16 cellular contexts compared by ENCODE assay signal in the genomic region with DNA sequence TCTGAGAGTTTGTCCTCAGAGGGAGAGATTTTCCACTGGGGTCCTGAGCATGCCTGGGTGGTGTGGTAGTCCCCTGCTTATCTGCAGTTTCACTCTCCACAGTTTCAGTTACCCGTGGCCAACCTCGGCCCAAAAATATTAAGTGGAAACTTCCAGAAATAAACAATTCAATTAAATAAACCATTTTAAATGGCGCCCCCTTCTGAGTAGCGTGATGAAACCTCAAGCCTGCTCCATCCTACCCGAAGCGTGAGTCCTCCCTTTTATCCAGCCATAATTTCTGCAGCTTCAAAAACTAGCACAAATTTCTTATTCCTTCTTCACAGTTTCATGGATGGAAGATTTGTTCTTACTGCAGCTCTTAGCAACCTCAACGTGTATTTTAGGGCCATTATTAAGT. TPM values are rescaled to one million over a fixed set of nuclear protein-coding genes. Genes with fewer than 3 reads are reported as not detected.
"Had no signal": no experiment of that assay in that cellular context is flagged by ENCODE, and none has a peak within 500 bp of the region (broad histone marks: within the 10 kb centered on the region; RNA-seq: fewer than 3 reads in every experiment).

No MANE protein-coding gene starts in this region.

- H3K36me3 ChIP-seq: heart left ventricle, thyroid gland, uterus had no signal

- H3K9me3 ChIP-seq: mucosa of descending colon, thyroid gland, uterus had no signal

- H3K27ac ChIP-seq: heart left ventricle, thyroid gland, uterus had no signal

- H3K27me3 ChIP-seq: thyroid gland, uterus had no signal

- H3K4me1 ChIP-seq: heart left ventricle, uterus had no signal

- DNase-seq: activated CD4-positive, CD25-positive, alpha-beta regulatory T cell; activated effector memory CD4-positive, alpha-beta T cell treated with anti-CD3 and anti-CD28 coated beads, Interleukin-2, amount 50 U/mL, for 16 hours; activated naive CD8-positive, alpha-beta T cell treated with anti-CD3 and anti-CD28 coated beads for 36 hours; activated T-cell treated with anti-CD3 and anti-CD28 coated beads, Interleukin-2, amount 50 U/mL, for 24 hours; heart left ventricle; mucosa of descending colon; naive thymus-derived CD8-positive, alpha-beta T cell; right cardiac atrium; small intestine; thyroid gland; uterus had no signal

- H3K4me3 ChIP-seq: heart left ventricle, mucosa of descending colon, thyroid gland, uterus had no signal

- ATAC-seq: heart left ventricle; mucosa of descending colon; naive thymus-derived CD8-positive, alpha-beta T cell; right cardiac atrium had no signal

RNA-seq across cellular contexts. Expression of a gene that starts 26.7 kb away (rescaled TPM):
- total RNA-seq: activated naive CD8-positive, alpha-beta T cell treated with anti-CD3 and anti-CD28 coated beads for 36 hours; cerebellum; endothelial cell of umbilical vein; frontal cortex; heart left ventricle; left lobe of liver; mucosa of descending colon; naive thymus-derived CD8-positive, alpha-beta T cell; progenitor cell of endocrine pancreas; right cardiac atrium; thyroid gland; uterus had no signal
- polyA plus RNA-seq: endothelial cell of umbilical vein; heart left ventricle; naive thymus-derived CD8-positive, alpha-beta T cell; right cardiac atrium; small intestine had no signal

RNA-seq across cellular contexts. Expression of a gene that starts 52.9 kb away (rescaled TPM):
- total RNA-seq: activated naive CD8-positive, alpha-beta T cell treated with anti-CD3 and anti-CD28 coated beads for 36 hours; endothelial cell of umbilical vein; heart left ventricle; left lobe of liver; mucosa of descending colon; naive thymus-derived CD8-positive, alpha-beta T cell; progenitor cell of endocrine pancreas; right cardiac atrium; thyroid gland; uterus had no signal
- polyA plus RNA-seq: endothelial cell of umbilical vein; heart left ventricle; naive thymus-derived CD8-positive, alpha-beta T cell; right cardiac atrium; small intestine had no signal
